In the genomic region with DNA sequence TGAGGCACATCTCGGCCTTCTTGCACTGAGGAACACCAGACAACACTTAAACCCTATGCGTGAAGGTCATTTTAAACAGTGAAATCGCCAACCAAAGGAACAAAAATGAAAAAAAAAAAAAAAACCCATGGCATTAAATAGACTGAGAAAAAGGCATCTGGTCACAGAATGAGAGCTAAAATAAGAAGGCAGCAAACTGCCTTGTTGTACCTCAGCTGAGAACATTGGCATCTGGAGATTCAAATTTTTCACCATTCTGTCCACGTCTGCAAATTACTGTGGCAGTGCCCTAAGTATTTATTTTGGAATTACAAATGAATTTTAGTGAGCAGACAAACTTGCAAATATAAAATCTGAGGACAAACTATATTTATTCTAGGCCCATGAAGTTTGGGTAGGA, we compare ENCODE assay signal across 31 cellular contexts.
"Had no signal": no experiment of that assay in that cellular context is flagged by ENCODE, and none has a peak within 500 bp of the region (broad histone marks: within the 10 kb centered on the region; RNA-seq: fewer than 3 reads in every experiment).

No MANE protein-coding gene starts in this region.

- H3K36me3 ChIP-seq: ascending aorta, cardiac muscle cell, WERI-Rb-1 had no signal

- DNase-seq: activated CD4-positive, alpha-beta memory T cell treated with anti-CD3 and anti-CD28 coated beads, Interleukin-2, amount 10 ng/mL, durations not matched to agents 7 days and 5 days; activated CD4-positive, alpha-beta T cell treated with anti-CD3 and anti-CD28 coated beads for 1 hour; activated CD4-positive, alpha-beta T cell treated with anti-CD3 and anti-CD28 coated beads for 36 hours; activated CD4-positive, alpha-beta T cell treated with anti-CD3 and anti-CD28 coated beads for 48 hours; activated CD4-positive, alpha-beta T cell treated with anti-CD3 and anti-CD28 coated beads, Interleukin-2, amount 10 ng/mL, durations not matched to agents 7 days and 5 days; activated CD4-positive, alpha-beta T cell treated with anti-CD3 and anti-CD28 coated beads, Interleukin-2, amount 50 U/mL, for 48 hours; activated CD4-positive, CD25-positive, alpha-beta regulatory T cell; activated CD8-positive, alpha-beta memory T cell treated with anti-CD3 and anti-CD28 coated beads for 24 hours; activated CD8-positive, alpha-beta memory T cell treated with anti-CD3 and anti-CD28 coated beads, Interleukin-2, amount 10 ng/mL, durations not matched to agents 7 days and 5 days; activated CD8-positive, alpha-beta memory T cell treated with anti-CD3 and anti-CD28 coated beads, Interleukin-2, amount 50 U/mL, for 48 hours; activated CD8-positive, alpha-beta T cell treated with anti-CD3 and anti-CD28 coated beads, Interleukin-2, amount 10 ng/mL, durations not matched to agents 7 days and 5 days; activated effector memory CD4-positive, alpha-beta T cell treated with Interleukin-2 at 50 U/mL for 16 hours; activated gamma-delta T cell; activated naive CD4-positive, alpha-beta T cell treated with anti-CD3 and anti-CD28 coated beads, Interleukin-2, amount 10 ng/mL, durations not matched to agents 7 days and 5 days; activated naive CD4-positive, alpha-beta T cell treated with Interleukin-2 at 50 U/mL for 16 hours; activated naive CD8-positive, alpha-beta T cell treated with anti-CD3 and anti-CD28 coated beads, Interleukin-2, amount 10 ng/mL, durations not matched to agents 7 days and 5 days; activated naive CD8-positive, alpha-beta T cell treated with anti-CD3 and anti-CD28 coated beads, Interleukin-2, amount 50 U/mL, for 24 hours; activated T-cell treated with anti-CD3 and anti-CD28 coated beads, Interleukin-2, amount 50 U/mL, for 24 hours; activated T-cell treated with anti-CD3 and anti-CD28 coated beads, Interleukin-2, amount 50 U/mL, for 48 hours; amygdala; anterior cingulate cortex; caudate nucleus; cerebellar nuclear complex; T-helper 1 cell; T-helper 2 cell; T-helper 9 cell; WERI-Rb-1 had no signal

- ATAC-seq: activated CD4-positive, alpha-beta T cell treated with anti-CD3 and anti-CD28 coated beads for 36 hours; activated CD4-positive, CD25-positive, alpha-beta regulatory T cell treated with anti-CD3 and anti-CD28 coated beads, Interleukin-2, amount 50 U/mL, for 24 hours; activated CD8-positive, alpha-beta memory T cell treated with anti-CD3 and anti-CD28 coated beads, Interleukin-2, amount 10 ng/mL, durations not matched to agents 7 days and 5 days; activated CD8-positive, alpha-beta T cell treated with anti-CD3 and anti-CD28 coated beads, Interleukin-2, amount 10 ng/mL, durations not matched to agents 7 days and 5 days; activated naive CD8-positive, alpha-beta T cell treated with anti-CD3 and anti-CD28 coated beads, Interleukin-2, amount 50 U/mL, for 24 hours; WTC11 had no signal

- H3K9me3 ChIP-seq: ascending aorta had no signal

- H3K27me3 ChIP-seq: ascending aorta, cardiac muscle cell had no signal

- H3K4me3 ChIP-seq: ascending aorta, cardiac muscle cell had no signal

- H3K27ac ChIP-seq: ascending aorta, cardiac muscle cell, WERI-Rb-1 had no signal
